ENCODE assay signal across 18 cellular contexts in the genomic region with DNA sequence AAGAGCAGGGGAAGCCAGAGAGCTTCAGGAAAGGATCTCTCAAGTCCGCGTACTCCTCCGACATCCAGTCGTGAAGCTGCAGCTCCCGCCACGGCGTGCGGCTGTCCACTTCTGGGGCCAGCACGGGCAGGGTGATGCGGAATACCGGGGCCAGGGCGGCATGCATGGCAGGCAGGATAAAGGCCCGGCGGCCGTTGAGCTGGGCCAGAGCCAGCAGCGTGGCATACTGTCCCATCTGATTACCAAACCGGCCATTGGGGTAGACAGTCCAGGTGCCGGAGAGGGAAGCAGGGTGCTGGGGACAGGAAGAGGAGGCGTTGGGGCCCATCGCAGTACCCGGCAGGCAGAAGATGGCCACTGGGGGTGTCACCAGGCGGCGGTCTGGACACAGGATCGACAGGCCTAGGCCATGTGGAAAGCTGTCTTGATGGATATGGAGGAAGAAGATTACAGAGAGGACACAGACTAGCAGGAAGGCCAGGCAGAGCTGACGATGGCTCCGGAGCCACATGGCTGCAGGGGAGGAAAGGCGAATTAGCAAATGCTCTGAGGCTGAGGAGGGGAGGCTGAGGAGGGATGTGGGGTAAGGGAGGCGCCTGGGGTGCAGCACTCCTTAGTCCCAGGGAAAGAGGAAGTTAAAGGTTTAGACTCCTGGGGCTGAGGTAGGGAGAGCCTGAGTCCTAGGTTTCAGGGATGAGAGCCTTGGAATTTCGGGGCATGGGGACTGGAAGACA. TPM values are rescaled to one million over a fixed set of nuclear protein-coding genes. Genes with fewer than 3 reads are reported as not detected.
DNase-seq lines count a peak whose midpoint lies in the region; ATAC-seq and TF ChIP-seq lines count a peak whose summit lies in the region.
"Had no signal": no experiment of that assay in that cellular context is flagged by ENCODE, and none has a peak within 500 bp of the region (broad histone marks: within the 10 kb centered on the region; RNA-seq: fewer than 3 reads in every experiment).

No MANE protein-coding gene starts in this region.

- intact Hi-C loops in PC-9 (cut with micrococcal nuclease; ENCODE audit: unreplicated experiment) = loop anchor here (5.0 kb wide), 1 partner anchor 104 kb away; the partner anchor contains the start of gene CA11

- no peak overlapping the region for H3K27ac ChIP-seq in PC-9
- no peak overlapping the region for H3K27ac ChIP-seq in skeletal muscle tissue (ENCODE audit: low read depth, low read length)
- H3K27ac ChIP-seq in foreskin keratinocyte = no peak overlapping the region

- no TSS peak for BruUV-seq in PC-9 (replicated peaks; lab: Mats Ljungman, UMichigan)

- peak overlapping the region; percentile 29 for H3K4me3 Mint-ChIP-seq in activated T-cell treated with anti-CD3 and anti-CD28 coated beads, Interleukin-2, amount 50 U/mL, for 4 hours
- H3K4me3 Mint-ChIP-seq in endothelial cell (ENCODE audit: unreplicated experiment) = peak overlapping the region; percentile 86
- H3K4me3 Mint-ChIP-seq: activated CD8-positive, alpha-beta T cell treated with anti-CD3 and anti-CD28 coated beads for 36 hours had no signal

- peak overlapping the region; percentile 89 for H3K4me2 ChIP-seq in PC-9

- H2AFZ ChIP-seq in PC-9 = no peak overlapping the region

- H3K4me1 ChIP-seq in PC-9 (replicated peaks; ENCODE audit: insufficient read depth) (peaks cover 37% of the 10 kb centered on the region), skeletal muscle tissue (ENCODE audit: control insufficient read depth in 3 of 3, insufficient read depth in 3 of 3, low read length in 3 of 3) (peaks cover 19 to 33% (median 23%) of the 10 kb centered on the region in 3 donors), foreskin keratinocyte (no peaks in the 10 kb centered on the region)

- peaks cover 13% of the 10 kb centered on the region for H3F3A ChIP-seq in PC-9 (ENCODE audit: insufficient read depth, low read depth)

- H3K27me3 ChIP-seq in PC-9 (ENCODE audit: insufficient read depth, low read depth) = no peaks in the 10 kb centered on the region
- peaks cover 0 to 10% (median 9%) of the 10 kb centered on the region in 3 donors for H3K27me3 ChIP-seq in skeletal muscle tissue (ENCODE audit: control insufficient read depth in 3 of 3, insufficient read depth in 3 of 3, low read length in 3 of 3)
- no peaks in the 10 kb centered on the region for H3K27me3 ChIP-seq in foreskin keratinocyte

- DNase-seq in activated T-cell treated with anti-CD3 and anti-CD28 coated beads, Interleukin-2, amount 50 U/mL, for 4 hours = no peak
- no peak for DNase-seq in activated T-cell treated with anti-CD3 and anti-CD28 coated beads, Interleukin-2, amount 50 U/mL, for 48 hours
- DNase-seq in PC-9 (no peak), endothelial cell (ENCODE audit: low spot score) (no peak), foreskin keratinocyte (no peak), ecto neural progenitor cell (ENCODE audit: low spot score) (no peak)
- DNase-seq in activated CD4-positive, CD25-positive, alpha-beta regulatory T cell (lab: John Stamatoyannopoulos, UW) = no peak
- DNase-seq: dermis blood vessel endothelial cell, DMS79 treated with DMSO at 0.1 percent for 48 hours, foreskin melanocyte, NCI-H146, NCI-H82 had no signal

- H3K9me3 ChIP-seq in PC-9 (ENCODE audit: insufficient read depth, low read depth) (no peaks in the 10 kb centered on the region), skeletal muscle tissue (ENCODE audit: control insufficient read depth in 3 of 3, low read length in 3 of 3) (no peaks in the 10 kb centered on the region)

- H3K9me2 ChIP-seq in PC-9 (ENCODE audit: insufficient read depth) = no peaks in the 10 kb centered on the region

- no peaks in the 10 kb centered on the region for H3K9me3 Mint-ChIP-seq in activated T-cell treated with anti-CD3 and anti-CD28 coated beads, Interleukin-2, amount 50 U/mL, for 4 hours
- no peaks in the 10 kb centered on the region for H3K9me3 Mint-ChIP-seq in endothelial cell (ENCODE audit: unreplicated experiment)
- H3K9me3 Mint-ChIP-seq: activated CD8-positive, alpha-beta T cell treated with anti-CD3 and anti-CD28 coated beads for 36 hours had no signal

- POLR2A ChIA-PET in PC-9 (lab: Charles Lee; ENCODE audit: unreplicated experiment) = no interaction called here

- H3K36me3 ChIP-seq in PC-9 (ENCODE audit: low read depth) = 0 out of 2 replicates have a peak, but pooled peaks cover 10% of the 10 kb centered on the region
- H3K36me3 ChIP-seq in skeletal muscle tissue (ENCODE audit: control insufficient read depth in 3 of 3, insufficient read depth in 3 of 3, low read length in 3 of 3) = peaks cover 0 to 5% (median 0%) of the 10 kb centered on the region in 3 donors

- CTCF ChIA-PET in PC-9 (lab: Charles Lee) = no interaction called here

- peak overlapping the region; percentile 88 for H3K27ac Mint-ChIP-seq in endothelial cell (ENCODE audit: unreplicated experiment)
- H3K27ac Mint-ChIP-seq: activated CD8-positive, alpha-beta T cell treated with anti-CD3 and anti-CD28 coated beads for 36 hours had no signal

- peaks cover 31% of the 10 kb centered on the region for H3K79me2 ChIP-seq in PC-9 (ENCODE audit: low read depth)

- no peak for ATAC-seq in activated T-cell treated with anti-CD3 and anti-CD28 coated beads, Interleukin-2, amount 50 U/mL, for 4 hours
- no peak for ATAC-seq in foreskin keratinocyte
- ATAC-seq: activated CD8-positive, alpha-beta T cell treated with anti-CD3 and anti-CD28 coated beads for 36 hours; SK-N-SH treated with all-trans-retinoic acid at 6 μM for 48 hours had no signal

- peak overlapping the region; percentile 78; the same call in 1 of the 2 replicates for H3K4me3 ChIP-seq in PC-9
- peak overlapping the region in 2 of 3 donors; percentile 22 to 30 for H3K4me3 ChIP-seq in skeletal muscle tissue (ENCODE audit: low read length in 3 of 3)

- H4K20me1 ChIP-seq in PC-9 (ENCODE audit: insufficient read depth) = no peaks in the 10 kb centered on the region; the same call in 1 of the 2 replicates

- peaks cover 32% of the 10 kb centered on the region for H3K27me3 Mint-ChIP-seq in activated T-cell treated with anti-CD3 and anti-CD28 coated beads, Interleukin-2, amount 50 U/mL, for 4 hours (ENCODE audit: low read depth)
- H3K27me3 Mint-ChIP-seq in endothelial cell (ENCODE audit: unreplicated experiment) = peaks cover 7% of the 10 kb centered on the region

- H3K9ac ChIP-seq in skeletal muscle tissue (ENCODE audit: low read depth in 1 of 3, low read length in 3 of 3) = no peak overlapping the region

- peaks cover 20% of the 10 kb centered on the region for H3K4me1 Mint-ChIP-seq in activated T-cell treated with anti-CD3 and anti-CD28 coated beads, Interleukin-2, amount 50 U/mL, for 4 hours (ENCODE audit: low read depth)
- peaks cover 20% of the 10 kb centered on the region for H3K4me1 Mint-ChIP-seq in endothelial cell (ENCODE audit: unreplicated experiment)

- no peaks in the 10 kb centered on the region for H3K36me3 Mint-ChIP-seq in activated T-cell treated with anti-CD3 and anti-CD28 coated beads, Interleukin-2, amount 50 U/mL, for 4 hours (ENCODE audit: insufficient read depth)
- H3K36me3 Mint-ChIP-seq in endothelial cell (ENCODE audit: low read depth, unreplicated experiment) = peaks cover 4% of the 10 kb centered on the region

- TF ChIP-seq CTCF in PC-9 (conservative IDR thresholded peaks at IDR 0.05) (no peak), endothelial cell (IDR thresholded peaks at IDR 0.05; ENCODE audit: unreplicated experiment) (no peak), foreskin keratinocyte (conservative IDR thresholded peaks at IDR 0.05) (no peak)

RNA-seq across cellular contexts. Expression of gene FUT1, which starts 1.5 kb away (rescaled TPM):
- under 1 TPM; 0.13 to 0.22 (median 0.18) TPM for total RNA-seq in activated T-cell treated with anti-CD3 and anti-CD28 coated beads, Interleukin-2, amount 50 U/mL, for 4 hours
- total RNA-seq in PC-9 (2021) (7.9 and 9.6 TPM in 2 replicates), endothelial cell (ENCODE audit: unreplicated experiment) (5.7 TPM), skeletal muscle tissue (1.0 TPM), foreskin keratinocyte (8.0 and 8.2 TPM in 2 replicates)
- polyA plus RNA-seq in foreskin keratinocyte = 3.9 and 4.0 TPM in 2 replicates

RNA-seq across cellular contexts. Expression of gene IZUMO1, which starts 4.2 kb away (rescaled TPM):
- not detected for total RNA-seq in activated T-cell treated with anti-CD3 and anti-CD28 coated beads, Interleukin-2, amount 50 U/mL, for 4 hours
- total RNA-seq in PC-9 (2021) (2.2 and 3.0 TPM in 2 replicates), endothelial cell (ENCODE audit: unreplicated experiment) (3.3 TPM), skeletal muscle tissue (0.52 TPM), foreskin keratinocyte (0.28 and 0.58 TPM in 2 replicates)
- polyA plus RNA-seq in foreskin keratinocyte = 0.07 and 0.18 TPM in 2 replicates
- total RNA-seq: activated CD8-positive, alpha-beta T cell treated with anti-CD3 and anti-CD28 coated beads for 36 hours; osteoblast had no signal
- polyA plus RNA-seq: AG04450 had no signal

RNA-seq across cellular contexts. Expression of gene FGF21, which starts 4.4 kb away (rescaled TPM):
- total RNA-seq in activated T-cell treated with anti-CD3 and anti-CD28 coated beads, Interleukin-2, amount 50 U/mL, for 4 hours = not detected
- total RNA-seq in PC-9 (2021) (0.41 and 0.78 TPM in 2 replicates), endothelial cell (ENCODE audit: unreplicated experiment) (not detected), skeletal muscle tissue (not detected), foreskin keratinocyte (not detected in 2 replicates)
- not detected in 2 replicates for polyA plus RNA-seq in foreskin keratinocyte
- total RNA-seq: activated CD8-positive, alpha-beta T cell treated with anti-CD3 and anti-CD28 coated beads for 36 hours; dermis blood vessel endothelial cell; osteoblast had no signal
- polyA plus RNA-seq: adipose tissue, AG04450 had no signal

RNA-seq across cellular contexts. Expression of gene RASIP1, which starts 10.5 kb away (rescaled TPM):
- under 1 TPM; 0.16 to 0.65 (median 0.18) TPM for total RNA-seq in activated T-cell treated with anti-CD3 and anti-CD28 coated beads, Interleukin-2, amount 50 U/mL, for 4 hours
- 1.3 and 1.4 TPM in 2 replicates for total RNA-seq in PC-9 (2021)
- total RNA-seq in endothelial cell (ENCODE audit: unreplicated experiment) = 192 TPM
- 23.5 TPM for total RNA-seq in skeletal muscle tissue
- 11.3 and 12.6 TPM in 2 replicates for total RNA-seq in foreskin keratinocyte
- polyA plus RNA-seq in foreskin keratinocyte = 16.0 and 18.4 TPM in 2 replicates

RNA-seq across cellular contexts. Expression of gene MAMSTR, which starts 31.4 kb away (rescaled TPM):
- under 1 TPM; 0.33 to 0.69 (median 0.51) TPM for total RNA-seq in activated T-cell treated with anti-CD3 and anti-CD28 coated beads, Interleukin-2, amount 50 U/mL, for 4 hours
- total RNA-seq in PC-9 (2021) = 2.6 and 3.9 TPM in 2 replicates
- total RNA-seq in endothelial cell (ENCODE audit: unreplicated experiment) = 1.5 TPM
- 5.2 TPM for total RNA-seq in skeletal muscle tissue
- 1.5 and 2.1 TPM in 2 replicates for total RNA-seq in foreskin keratinocyte
- 2.6 and 3.8 TPM in 2 replicates for polyA plus RNA-seq in foreskin keratinocyte
